Comparison of ENCODE assay signal across 22 cellular contexts in the genomic region with DNA sequence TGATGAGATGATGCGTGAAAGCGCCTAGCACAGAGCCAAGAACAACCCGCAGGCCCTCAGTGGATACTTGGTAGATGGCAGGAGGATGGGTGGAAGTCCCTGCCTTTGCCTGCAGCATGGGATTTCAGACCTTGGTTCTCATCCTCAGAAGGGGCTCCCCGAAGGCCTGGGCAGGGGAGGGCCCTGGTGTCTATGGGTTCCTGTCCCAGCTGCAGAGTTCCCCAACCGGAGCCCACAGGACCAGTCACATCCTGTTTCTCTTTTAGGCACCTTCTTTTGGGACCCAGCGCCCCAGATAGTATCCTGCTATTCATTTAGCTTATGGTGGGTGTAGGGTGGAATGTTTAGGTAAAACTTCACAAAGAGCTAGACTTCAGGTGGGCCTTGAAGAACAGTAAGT. TPM values are rescaled to one million over a fixed set of nuclear protein-coding genes. Genes with fewer than 3 reads are reported as not detected.
DNase-seq lines count a peak whose midpoint lies in the region; ATAC-seq and FAIRE-seq lines count a peak whose summit lies in the region.
"Had no signal": no experiment of that assay in that cellular context is flagged by ENCODE, and none has a peak within 500 bp of the region (broad histone marks: within the 10 kb centered on the region; RNA-seq: fewer than 3 reads in every experiment).

No MANE protein-coding gene starts in this region.

- H3K27me3 Mint-ChIP-seq in activated CD4-positive, alpha-beta T cell treated with anti-CD3 and anti-CD28 coated beads for 36 hours = no peaks in the 10 kb centered on the region

- ATAC-seq in activated CD4-positive, alpha-beta T cell treated with anti-CD3 and anti-CD28 coated beads for 36 hours = peak; percentile 65
- ATAC-seq in stimulated activated effector memory CD8-positive, alpha-beta T cell treated with anti-CD3 and anti-CD28 coated beads, Interleukin-12 subunit alpha, Interleukin-12 subunit beta, amount 100 ng/mL, for 72 hours = peak; percentile 53
- ATAC-seq in esophagus mucosa (no peak), GM21515 (IDR thresholded peaks at IDR 0.05; ENCODE audit: unreplicated experiment) (no peak), HG03442 (IDR thresholded peaks at IDR 0.05; ENCODE audit: unreplicated experiment) (no peak)
- ATAC-seq: gastroesophageal sphincter, left colon had no signal

- H3K9me3 Mint-ChIP-seq in activated CD4-positive, alpha-beta T cell treated with anti-CD3 and anti-CD28 coated beads for 36 hours (ENCODE audit: low read depth) = peaks cover 2% of the 10 kb centered on the region
- no peaks in the 10 kb centered on the region for H3K9me3 Mint-ChIP-seq in stimulated activated effector memory CD8-positive, alpha-beta T cell treated with anti-CD3 and anti-CD28 coated beads, Interleukin-12 subunit alpha, Interleukin-12 subunit beta, amount 100 ng/mL, for 72 hours
- H3K9me3 Mint-ChIP-seq: T-helper 1 cell treated with Interleukin-12 subunit alpha and Interleukin-12 subunit beta and Interleukin-4 antibody, amounts not matched to agents 30 μg/mL and 1 μg/mL, for 36 hours had no signal

- peak; percentile 21 for FAIRE-seq in GM19239 (lab: Jason Lieb, UNC)
- FAIRE-seq: GM12892 had no signal

- peak; percentile 31 for DNase-seq in activated CD4-positive, alpha-beta T cell treated with anti-CD3 and anti-CD28 coated beads for 36 hours
- no peak for DNase-seq in activated CD4-positive, alpha-beta T cell treated with anti-CD3 and anti-CD28 coated beads, Interleukin-2, amount 50 U/mL, for 48 hours
- DNase-seq in GM19239 (ENCODE audit: insufficient read length, low spot score) = no peak
- DNase-seq in UCSD-AML1 (lab: John Stamatoyannopoulos, UW; ENCODE audit: unreplicated experiment) = peak; percentile 36
- no peak for DNase-seq in stimulated activated effector memory CD8-positive, alpha-beta T cell treated with anti-CD3 and anti-CD28 coated beads, Interleukin-12 subunit alpha, Interleukin-12 subunit beta, amount 100 ng/mL, for 72 hours (ENCODE audit: low spot score in 2 of 2)
- DNase-seq: activated CD4-positive, alpha-beta T cell treated with anti-CD3 and anti-CD28 coated beads for 4 hours; CD4-positive, alpha-beta memory T cell; DMS 273 treated with DMSO at 0.1 percent for 48 hours; EL; HCEC 1CT; left colon; NCI-H1417 treated with DMSO at 0.1 percent for 48 hours; NCI-H2081; NCI-H345; NCI-H748 treated with DMSO at 0.1 percent for 48 hours; stimulated activated CD4-positive, alpha-beta T cell treated with anti-CD3 and anti-CD28 coated beads, Interleukin-4, amount 100 ng/mL, for 1 hour had no signal

- no peaks in the 10 kb centered on the region for H3K36me3 Mint-ChIP-seq in activated CD4-positive, alpha-beta T cell treated with anti-CD3 and anti-CD28 coated beads for 36 hours (ENCODE audit: low read depth)
- H3K36me3 Mint-ChIP-seq in stimulated activated effector memory CD8-positive, alpha-beta T cell treated with anti-CD3 and anti-CD28 coated beads, Interleukin-12 subunit alpha, Interleukin-12 subunit beta, amount 100 ng/mL, for 72 hours = no peaks in the 10 kb centered on the region
- H3K36me3 Mint-ChIP-seq: CD4-positive, alpha-beta memory T cell had no signal

- H3K4me3 Mint-ChIP-seq in activated CD4-positive, alpha-beta T cell treated with anti-CD3 and anti-CD28 coated beads for 36 hours = no peak overlapping the region
- no peak overlapping the region for H3K4me3 Mint-ChIP-seq in stimulated activated effector memory CD8-positive, alpha-beta T cell treated with anti-CD3 and anti-CD28 coated beads, Interleukin-12 subunit alpha, Interleukin-12 subunit beta, amount 100 ng/mL, for 72 hours
- H3K4me3 Mint-ChIP-seq: CD4-positive, alpha-beta memory T cell; T-helper 1 cell treated with Interleukin-12 subunit alpha and Interleukin-12 subunit beta and Interleukin-4 antibody, amounts not matched to agents 30 μg/mL and 1 μg/mL, for 36 hours had no signal

- no peak overlapping the region for H3K27ac Mint-ChIP-seq in activated CD4-positive, alpha-beta T cell treated with anti-CD3 and anti-CD28 coated beads for 36 hours
- H3K27ac Mint-ChIP-seq in stimulated activated effector memory CD8-positive, alpha-beta T cell treated with anti-CD3 and anti-CD28 coated beads, Interleukin-12 subunit alpha, Interleukin-12 subunit beta, amount 100 ng/mL, for 72 hours = peak overlapping the region; percentile 54
- H3K27ac Mint-ChIP-seq: T-helper 1 cell treated with Interleukin-12 subunit alpha and Interleukin-12 subunit beta and Interleukin-4 antibody, amounts not matched to agents 30 μg/mL and 1 μg/mL, for 36 hours had no signal

- CTCF ChIA-PET in activated CD4-positive, alpha-beta T cell treated with anti-CD3 and anti-CD28 coated beads for 36 hours (lab: Charles Lee) = interaction anchor here (0.5 kb wide), 1 partner anchor 337 kb away, joined by 3 read pairs; no protein-coding TSS in a partner anchor

- H3K4me1 Mint-ChIP-seq in activated CD4-positive, alpha-beta T cell treated with anti-CD3 and anti-CD28 coated beads for 36 hours = peaks cover 6% of the 10 kb centered on the region
- peaks cover 11% of the 10 kb centered on the region for H3K4me1 Mint-ChIP-seq in stimulated activated effector memory CD8-positive, alpha-beta T cell treated with anti-CD3 and anti-CD28 coated beads, Interleukin-12 subunit alpha, Interleukin-12 subunit beta, amount 100 ng/mL, for 72 hours

- POLR2A ChIA-PET in activated CD4-positive, alpha-beta T cell treated with anti-CD3 and anti-CD28 coated beads for 36 hours (lab: Charles Lee) = no interaction called here

- intact Hi-C loops in activated CD4-positive, alpha-beta T cell treated with anti-CD3 and anti-CD28 coated beads for 36 hours (cut with DNase I, micrococcal nuclease) = no loop called here

RNA-seq across cellular contexts. Expression of a gene that starts 55.5 kb away (rescaled TPM):
- total RNA-seq in activated CD4-positive, alpha-beta T cell treated with anti-CD3 and anti-CD28 coated beads for 36 hours = 100 to 1,000 TPM; 510 to 518 TPM
- 420 TPM for total RNA-seq in esophagus mucosa

Comparison
In these comparisons a context has a peak if more than half of its experiments do, and no peak if none do; other contexts are left out.
1. DNase-seq: peak in activated CD4-positive, alpha-beta T cell treated with anti-CD3 and anti-CD28 coated beads for 36 hours (single experiment) and UCSD-AML1 (single experiment); none in activated CD4-positive, alpha-beta T cell treated with anti-CD3 and anti-CD28 coated beads, Interleukin-2, amount 50 U/mL, for 48 hours (0 of 2), GM19239 (single experiment) and stimulated activated effector memory CD8-positive, alpha-beta T cell treated with anti-CD3 and anti-CD28 coated beads, Interleukin-12 subunit alpha, Interleukin-12 subunit beta, amount 100 ng/mL, for 72 hours (0 of 2).
2. ATAC-seq: peak in activated CD4-positive, alpha-beta T cell treated with anti-CD3 and anti-CD28 coated beads for 36 hours (single experiment) and stimulated activated effector memory CD8-positive, alpha-beta T cell treated with anti-CD3 and anti-CD28 coated beads, Interleukin-12 subunit alpha, Interleukin-12 subunit beta, amount 100 ng/mL, for 72 hours (single experiment); none in esophagus mucosa (single experiment), GM21515 (single experiment) and HG03442 (single experiment).